ENCODE assay signal across 24 cellular contexts in genomic region chr9:79945495-79945894, GRCh38.
DNase-seq lines count a peak whose midpoint lies in the region; ATAC-seq and TF ChIP-seq lines count a peak whose summit lies in the region.
"Had no signal": no experiment of that assay in that cellular context is flagged by ENCODE, and none has a peak within 500 bp of the region (broad histone marks: within the 10 kb centered on the region; RNA-seq: fewer than 3 reads in every experiment).

No MANE protein-coding gene starts in this region.

- DNase-seq in GM23248 (peak; percentile 2), adipocyte (ENCODE audit: low read depth) (peak; percentile 6), left lung (no peak), SIG-M5 (lab: John Stamatoyannopoulos, UW) (no peak), NCI-H2081 treated with DMSO at 0.1 percent for 48 hours (lab: John Stamatoyannopoulos, UW) (no peak), heart right ventricle (no peak)
- DNase-seq in CD4-positive, alpha-beta T cell, result no peak
- DNase-seq: AML-193, COR-L47, GF-D8, KBM-7, MG63, NCI-H1105 treated with DMSO at 0.1 percent for 48 hours, NCI-H146, NCI-H1930, NCI-H446, NCI-H524 treated with DMSO at 0.1 percent for 48 hours, NCI-H774, PC-9 had no signal

- no peaks in the 10 kb centered on the region for H3K4me1 Mint-ChIP-seq in CD4-positive, alpha-beta T cell (ENCODE audit: low read depth)
- H3K4me1 Mint-ChIP-seq: CD4-positive, alpha-beta memory T cell had no signal

- CTCF ChIA-PET in CD4-positive, alpha-beta T cell (lab: Charles Lee), result no interaction called here

- H3K4me1 ChIP-seq in GM23248 (ENCODE audit: insufficient read depth), result no peaks in the 10 kb centered on the region
- peaks cover 6% of the 10 kb centered on the region for H3K4me1 ChIP-seq in adipocyte (ENCODE audit: control insufficient read depth, insufficient read depth, low read length)
- no peaks in the 10 kb centered on the region for H3K4me1 ChIP-seq in left lung
- peaks cover 0 to 2% (median 0%) of the 10 kb centered on the region in 9 donors for H3K4me1 ChIP-seq in heart right ventricle
- H3K4me1 ChIP-seq: A549, SJSA1 had no signal

- H3K9me3 ChIP-seq in GM23248 (ENCODE audit: low read depth), result no peaks in the 10 kb centered on the region
- H3K9me3 ChIP-seq in adipocyte (ENCODE audit: control insufficient read depth, low read length), result no peaks in the 10 kb centered on the region
- no peaks in the 10 kb centered on the region for H3K9me3 ChIP-seq in left lung
- H3K9me3 ChIP-seq in heart right ventricle, result no peaks in the 10 kb centered on the region
- no peaks in the 10 kb centered on the region for H3K9me3 ChIP-seq in CD4-positive, alpha-beta T cell (ENCODE audit: control insufficient read depth, low read length)
- H3K9me3 ChIP-seq: A549, MG63, SJSA1 had no signal

- in situ Hi-C loops in GM23248 (cut with MboI), result no loop called here

- H2AFZ ChIP-seq in GM23248, result no peak overlapping the region
- H2AFZ ChIP-seq: PC-9 had no signal

- intact Hi-C loops in left lung (cut with DNase I) (no loop called here), heart right ventricle (cut with DNase I) (no loop called here)
- intact Hi-C loops in CD4-positive, alpha-beta T cell (cut with DNase I, micrococcal nuclease), result loop anchor here (2.0 to 10.0 kb wide), 5 partner anchors 468 to 1507 kb away; no protein-coding TSS in a partner anchor

- H3K27ac ChIP-seq in GM23248, result no peak overlapping the region
- no peak overlapping the region for H3K27ac ChIP-seq in left lung
- H3K27ac ChIP-seq in heart right ventricle, result no peak overlapping the region
- no peak overlapping the region for H3K27ac ChIP-seq in CD4-positive, alpha-beta T cell (ENCODE audit: low read depth, low read length)
- H3K27ac ChIP-seq: A549; BLaER1 treated with 17β-estradiol and CSF1 and Interleukin-3, amounts not matched to agents 10 nM and 100 nM; PC-9; SJSA1 had no signal

- POLR2A ChIA-PET in CD4-positive, alpha-beta T cell (lab: Charles Lee), result no interaction called here

- H3K36me3 Mint-ChIP-seq in CD4-positive, alpha-beta T cell (ENCODE audit: low read depth), result no peaks in the 10 kb centered on the region
- H3K36me3 Mint-ChIP-seq: CD4-positive, alpha-beta memory T cell had no signal

- no peaks in the 10 kb centered on the region for H3K9me3 Mint-ChIP-seq in CD4-positive, alpha-beta T cell
- H3K9me3 Mint-ChIP-seq: CD4-positive, alpha-beta memory T cell had no signal

- H3K4me2 ChIP-seq in GM23248 (ENCODE audit: unreplicated experiment), result no peak overlapping the region
- H3K4me2 ChIP-seq: A549; BLaER1 treated with 17β-estradiol and CSF1 and Interleukin-3, amounts not matched to agents 10 nM and 100 nM; PC-9 had no signal

- no peak for TF ChIP-seq CTCF in left lung (IDR thresholded peaks at IDR 0.05)
- TF ChIP-seq CTCF in heart right ventricle (IDR thresholded peaks at IDR 0.05), result no peak
- TF ChIP-seq CTCF in CD4-positive, alpha-beta T cell (IDR thresholded peaks at IDR 0.05), result no peak

- ATAC-seq in left lung (peak; percentile 61), heart right ventricle (no peak)
- ATAC-seq in CD4-positive, alpha-beta T cell (ENCODE audit: poor library complexity), result no peak
- ATAC-seq: A549, Right ventricle myocardium inferior had no signal

- H3K27me3 ChIP-seq in GM23248 (replicated peaks; ENCODE audit: insufficient read depth), result no peaks in the 10 kb centered on the region
- H3K27me3 ChIP-seq in adipocyte (replicated peaks; ENCODE audit: control insufficient read depth, insufficient read depth, low read length), result no peaks in the 10 kb centered on the region
- H3K27me3 ChIP-seq in left lung, result no peaks in the 10 kb centered on the region
- H3K27me3 ChIP-seq in heart right ventricle, result no peaks in the 10 kb centered on the region
- H3K27me3 ChIP-seq in CD4-positive, alpha-beta T cell (ENCODE audit: control insufficient read depth, insufficient read depth, low read length), result no peaks in the 10 kb centered on the region
- H3K27me3 ChIP-seq: BLaER1 treated with 17β-estradiol and CSF1 and Interleukin-3, amounts not matched to agents 10 nM and 100 nM; MG63; SJSA1 had no signal

- no peaks in the 10 kb centered on the region for H3K9me2 ChIP-seq in GM23248 (ENCODE audit: insufficient read depth)

- no peak overlapping the region for H3K27ac Mint-ChIP-seq in CD4-positive, alpha-beta T cell

- H3K27me3 Mint-ChIP-seq in CD4-positive, alpha-beta T cell, result no peaks in the 10 kb centered on the region
- H3K27me3 Mint-ChIP-seq: CD4-positive, alpha-beta memory T cell had no signal

- no peaks in the 10 kb centered on the region for H3K36me3 ChIP-seq in GM23248 (ENCODE audit: low read depth)
- H3K36me3 ChIP-seq in adipocyte (ENCODE audit: control insufficient read depth, insufficient read depth, low read length, severe bottlenecking), result no peaks in the 10 kb centered on the region
- no peaks in the 10 kb centered on the region for H3K36me3 ChIP-seq in left lung
- H3K36me3 ChIP-seq in heart right ventricle, result no peaks in the 10 kb centered on the region
- H3K36me3 ChIP-seq: BLaER1 treated with 17β-estradiol and CSF1 and Interleukin-3, amounts not matched to agents 10 nM and 100 nM; MG63; SJSA1 had no signal

- no peak overlapping the region for H3K4me3 Mint-ChIP-seq in CD4-positive, alpha-beta T cell
- H3K4me3 Mint-ChIP-seq: CD4-positive, alpha-beta memory T cell had no signal

- H3K79me2 ChIP-seq in GM23248 (ENCODE audit: insufficient read depth), result no peaks in the 10 kb centered on the region

- H3K4me3 ChIP-seq in GM23248, result no peak overlapping the region
- H3K4me3 ChIP-seq in adipocyte (ENCODE audit: low read length), result no peak overlapping the region
- H3K4me3 ChIP-seq in left lung, result no peak overlapping the region
- no peak overlapping the region for H3K4me3 ChIP-seq in heart right ventricle
- H3K4me3 ChIP-seq: A549; BLaER1 treated with 17β-estradiol and CSF1 and Interleukin-3, amounts not matched to agents 10 nM and 100 nM; MG63; PC-9; SJSA1 had no signal

- H3K9ac ChIP-seq in GM23248, result no peak overlapping the region
- no peak overlapping the region for H3K9ac ChIP-seq in adipocyte (ENCODE audit: low read length)
- H3K9ac ChIP-seq: BLaER1 treated with 17β-estradiol and CSF1 and Interleukin-3, amounts not matched to agents 10 nM and 100 nM had no signal

- H3F3A ChIP-seq in GM23248 (ENCODE audit: insufficient read depth), result no peaks in the 10 kb centered on the region

- H4K20me1 ChIP-seq in GM23248 (ENCODE audit: insufficient read depth), result no peaks in the 10 kb centered on the region
- H4K20me1 ChIP-seq: BLaER1 treated with 17β-estradiol and CSF1 and Interleukin-3, amounts not matched to agents 10 nM and 100 nM had no signal

Comparison
In these comparisons a context has a peak if more than half of its experiments do, and no peak if none do; other contexts are left out.
1. DNase-seq: peak in GM23248 (single experiment) and adipocyte (single experiment); none in left lung (0 of 2), SIG-M5 (single experiment), NCI-H2081 treated with DMSO at 0.1 percent for 48 hours (single experiment), heart right ventricle (0 of 2) and CD4-positive, alpha-beta T cell (0 of 10).
2. intact Hi-C loops: an anchor here in CD4-positive, alpha-beta T cell (2.0 to 10.0 kb wide); none called in left lung and heart right ventricle.